Comparison of ENCODE assay signal across 25 cellular contexts in genomic region chr22:22733881-22734373, GRCh38.
"Had no signal": no experiment of that assay in that cellular context is flagged by ENCODE, and none has a peak within 500 bp of the region (broad histone marks: within the 10 kb centered on the region; RNA-seq: fewer than 3 reads in every experiment).

No MANE protein-coding gene starts in this region.

- H3K36me3 ChIP-seq: breast epithelium, Peyer's patch, SJCRH30 had no signal

- H3K4me1 Mint-ChIP-seq: activated naive CD4-positive, alpha-beta T cell treated with anti-CD3 and anti-CD28 coated beads, Interleukin-2, amount 50 U/mL, for 24 hours had no signal

- H3K9me3 ChIP-seq: breast epithelium, Peyer's patch, SJCRH30, SK-N-SH had no signal

- H3K4me3 Mint-ChIP-seq: activated CD8-positive, alpha-beta T cell treated with anti-CD3 and anti-CD28 coated beads for 36 hours; activated naive CD4-positive, alpha-beta T cell treated with anti-CD3 and anti-CD28 coated beads, Interleukin-2, amount 50 U/mL, for 24 hours; activated T-cell treated with anti-CD3 and anti-CD28 coated beads, Interleukin-2, amount 50 U/mL, for 24 hours; activated T-helper 1 cell treated with anti-CD3 and anti-CD28 coated beads, Interleukin-12 subunit alpha, Interleukin-12 subunit beta, Interleukin-2, Interleukin-4 antibody, amounts not matched to agents 30 ng/mL and 10 ng/mL and 1 ng/mL, durations not matched to agents 14 hours and 24 hours and 36 hours had no signal

- H3K36me3 Mint-ChIP-seq: activated naive CD4-positive, alpha-beta T cell treated with anti-CD3 and anti-CD28 coated beads, Interleukin-2, amount 50 U/mL, for 24 hours had no signal

- DNase-seq: activated CD4-positive, alpha-beta T cell treated with anti-CD3 and anti-CD28 coated beads for 4 hours; activated CD8-positive, alpha-beta T cell treated with anti-CD3 and anti-CD28 coated beads for 36 hours; activated effector memory CD4-positive, alpha-beta T cell treated with Interleukin-2 at 50 U/mL for 16 hours; activated naive CD4-positive, alpha-beta T cell; activated T-cell treated with anti-CD3 and anti-CD28 coated beads, Interleukin-2, amount 50 U/mL, for 24 hours; IMR-90; KG1; NCI-H1092; NCI-H1417 treated with DMSO at 0.1 percent for 48 hours; NCI-H1694; NCI-H2029 treated with DMSO at 0.1 percent for 48 hours; NCI-H345; NCI-H510A; NCI-H526 treated with DMSO at 0.1 percent for 48 hours; NK-92 treated with Interleukin-12 subunit alpha and Interleukin-12 subunit beta, amount 100 ng/mL, for 24 hours; Peyer's patch; Right ventricle myocardium superior; SJCRH30; SK-N-SH; T-helper 1 cell had no signal

- H3K4me1 ChIP-seq: breast epithelium, Peyer's patch, SJCRH30 had no signal

- H3K27ac Mint-ChIP-seq: activated CD8-positive, alpha-beta T cell treated with anti-CD3 and anti-CD28 coated beads for 36 hours; activated naive CD4-positive, alpha-beta T cell treated with anti-CD3 and anti-CD28 coated beads, Interleukin-2, amount 50 U/mL, for 24 hours; activated T-cell treated with anti-CD3 and anti-CD28 coated beads, Interleukin-2, amount 50 U/mL, for 24 hours; activated T-helper 1 cell treated with anti-CD3 and anti-CD28 coated beads, Interleukin-12 subunit alpha, Interleukin-12 subunit beta, Interleukin-2, Interleukin-4 antibody, amounts not matched to agents 30 ng/mL and 10 ng/mL and 1 ng/mL, durations not matched to agents 14 hours and 24 hours and 36 hours had no signal

- H3K4me3 ChIP-seq: breast epithelium, Peyer's patch, SJCRH30 had no signal

- ATAC-seq: activated CD4-positive, CD25-positive, alpha-beta regulatory T cell treated with anti-CD3 and anti-CD28 coated beads, Interleukin-2, amount 50 U/mL, for 24 hours; activated CD8-positive, alpha-beta T cell treated with anti-CD3 and anti-CD28 coated beads for 36 hours had no signal

- H3K27ac ChIP-seq: breast epithelium, Peyer's patch, RWPE1, SJCRH30 had no signal

- H3K9ac ChIP-seq: SK-N-SH had no signal

- H3K9me3 Mint-ChIP-seq: activated CD8-positive, alpha-beta T cell treated with anti-CD3 and anti-CD28 coated beads for 36 hours; activated naive CD4-positive, alpha-beta T cell treated with anti-CD3 and anti-CD28 coated beads, Interleukin-2, amount 50 U/mL, for 24 hours; activated T-cell treated with anti-CD3 and anti-CD28 coated beads, Interleukin-2, amount 50 U/mL, for 24 hours; activated T-helper 1 cell treated with anti-CD3 and anti-CD28 coated beads, Interleukin-12 subunit alpha, Interleukin-12 subunit beta, Interleukin-2, Interleukin-4 antibody, amounts not matched to agents 30 ng/mL and 10 ng/mL and 1 ng/mL, durations not matched to agents 14 hours and 24 hours and 36 hours had no signal

- H3K4me2 ChIP-seq: SK-N-SH had no signal

- H3K27me3 ChIP-seq: Peyer's patch had no signal

- H3K27me3 Mint-ChIP-seq: activated naive CD4-positive, alpha-beta T cell treated with anti-CD3 and anti-CD28 coated beads, Interleukin-2, amount 50 U/mL, for 24 hours had no signal
